ENCODE assay signal across 17 cellular contexts in the genomic region with DNA sequence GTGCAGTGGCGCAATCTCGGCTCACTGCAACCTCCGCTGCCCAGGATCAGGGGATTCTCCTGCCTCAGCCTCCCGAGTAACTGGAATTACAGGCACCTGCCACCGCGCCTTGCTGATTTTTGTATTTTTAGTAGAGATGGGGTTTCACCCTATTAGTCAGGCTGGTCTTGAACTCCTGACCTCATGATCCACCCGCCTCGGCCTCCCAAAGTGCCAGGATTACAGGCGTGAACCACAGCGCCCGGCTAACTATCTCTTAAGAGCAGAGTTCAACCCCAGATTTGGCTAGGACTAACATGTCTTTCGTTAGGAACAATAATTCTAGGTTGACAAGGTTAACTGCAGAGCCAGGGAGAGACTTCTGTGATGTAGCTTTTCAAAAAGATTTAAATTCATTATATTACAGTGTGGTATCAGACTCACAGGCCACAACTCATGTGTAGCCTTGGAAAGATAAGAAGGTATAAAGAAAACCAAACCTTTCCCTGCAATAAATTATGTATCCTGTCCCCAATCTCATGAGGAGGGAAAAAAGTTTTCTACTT.
"Had no signal": no experiment of that assay in that cellular context is flagged by ENCODE, and none has a peak within 500 bp of the region (broad histone marks: within the 10 kb centered on the region; RNA-seq: fewer than 3 reads in every experiment).

No MANE protein-coding gene starts in this region.

- H3K27me3 Mint-ChIP-seq: activated CD8-positive, alpha-beta memory T cell treated with anti-CD3 and anti-CD28 coated beads, Interleukin-2, amount 10 ng/mL, durations not matched to agents 7 days and 5 days; naive thymus-derived CD4-positive, alpha-beta T cell had no signal

- H3K27ac Mint-ChIP-seq: activated CD8-positive, alpha-beta memory T cell treated with anti-CD3 and anti-CD28 coated beads, Interleukin-2, amount 10 ng/mL, durations not matched to agents 7 days and 5 days had no signal

- H3K9me3 Mint-ChIP-seq: immature natural killer cell; naive thymus-derived CD4-positive, alpha-beta T cell had no signal

- H3K4me3 Mint-ChIP-seq: activated CD8-positive, alpha-beta memory T cell treated with anti-CD3 and anti-CD28 coated beads, Interleukin-2, amount 10 ng/mL, durations not matched to agents 7 days and 5 days; immature natural killer cell had no signal

- H3K27ac ChIP-seq: epithelial cell of prostate, heart left ventricle, neutrophil, right atrium auricular region, skin epidermis, upper lobe of left lung had no signal

- H3K36me3 Mint-ChIP-seq: immature natural killer cell had no signal

- H3K27me3 ChIP-seq: heart left ventricle, neutrophil, right atrium auricular region, upper lobe of left lung had no signal

- ATAC-seq: activated CD8-positive, alpha-beta memory T cell treated with anti-CD3 and anti-CD28 coated beads, Interleukin-2, amount 10 ng/mL, durations not matched to agents 7 days and 5 days; heart left ventricle; naive thymus-derived CD4-positive, alpha-beta T cell; SK-N-SH treated with all-trans-retinoic acid at 6 μM for 48 hours had no signal

- DNase-seq: activated CD4-positive, CD25-positive, alpha-beta regulatory T cell treated with anti-CD3 and anti-CD28 coated beads, Interleukin-2, amount 50 U/mL, for 72 hours; activated CD8-positive, alpha-beta memory T cell treated with anti-CD3 and anti-CD28 coated beads, Interleukin-2, amount 10 ng/mL, durations not matched to agents 7 days and 5 days; activated gamma-delta T cell treated with Interleukin-2 at 50 U/mL for 16 hours; activated T-cell treated with anti-CD3 and anti-CD28 coated beads, Interleukin-2, amount 50 U/mL, for 48 hours; immature natural killer cell; naive thymus-derived CD4-positive, alpha-beta T cell; posterior cingulate gyrus; stimulated activated CD4-positive, alpha-beta T cell treated with anti-CD3 and anti-CD28 coated beads, Interleukin-4, amount 100 ng/mL, for 24 hours; stimulated activated naive CD4-positive, alpha-beta T cell; T-helper 1 cell; upper lobe of left lung had no signal

- H3K9me3 ChIP-seq: heart left ventricle, neutrophil, right atrium auricular region, upper lobe of left lung had no signal
